1 cellular context compared by ENCODE assay signal in the genomic region with DNA sequence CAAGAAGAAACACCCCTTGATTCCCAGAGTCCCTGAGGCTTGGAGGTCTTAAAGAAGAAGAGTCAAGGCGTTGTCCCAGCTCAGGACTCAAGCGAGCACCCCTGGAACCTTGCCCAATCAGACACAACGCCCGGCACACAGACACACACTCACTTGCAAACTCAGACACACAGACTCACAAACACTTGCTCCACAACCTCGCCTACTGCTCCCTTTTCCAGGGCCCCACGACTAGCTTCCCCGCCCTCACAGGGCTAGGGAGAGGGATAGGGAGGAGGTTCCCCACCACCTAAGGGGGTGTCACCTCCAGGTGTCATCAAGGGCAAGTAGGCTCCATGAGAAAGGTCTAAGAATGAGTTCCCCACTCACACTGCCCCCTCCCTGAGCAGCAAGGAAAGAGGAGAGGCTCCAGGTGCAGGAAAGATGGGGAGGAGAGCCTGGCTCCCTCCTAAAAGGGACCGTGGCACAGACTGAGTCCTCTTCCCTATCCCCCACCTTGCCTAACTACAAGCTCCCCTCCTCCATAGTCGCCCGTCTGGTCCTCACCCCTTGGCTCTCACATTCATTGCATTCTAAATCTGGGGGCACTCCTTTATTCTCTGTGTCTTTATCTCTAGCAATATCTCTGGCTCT.
TF ChIP-seq lines count a peak whose summit lies in the region.

No MANE protein-coding gene starts in this region.

TF ChIP-seq in GM23338, 12 proteins besides CTCF, POLR2A, EP300 and RAD21 (continued from another document):
- TF ChIP-seq, protein P1, sequence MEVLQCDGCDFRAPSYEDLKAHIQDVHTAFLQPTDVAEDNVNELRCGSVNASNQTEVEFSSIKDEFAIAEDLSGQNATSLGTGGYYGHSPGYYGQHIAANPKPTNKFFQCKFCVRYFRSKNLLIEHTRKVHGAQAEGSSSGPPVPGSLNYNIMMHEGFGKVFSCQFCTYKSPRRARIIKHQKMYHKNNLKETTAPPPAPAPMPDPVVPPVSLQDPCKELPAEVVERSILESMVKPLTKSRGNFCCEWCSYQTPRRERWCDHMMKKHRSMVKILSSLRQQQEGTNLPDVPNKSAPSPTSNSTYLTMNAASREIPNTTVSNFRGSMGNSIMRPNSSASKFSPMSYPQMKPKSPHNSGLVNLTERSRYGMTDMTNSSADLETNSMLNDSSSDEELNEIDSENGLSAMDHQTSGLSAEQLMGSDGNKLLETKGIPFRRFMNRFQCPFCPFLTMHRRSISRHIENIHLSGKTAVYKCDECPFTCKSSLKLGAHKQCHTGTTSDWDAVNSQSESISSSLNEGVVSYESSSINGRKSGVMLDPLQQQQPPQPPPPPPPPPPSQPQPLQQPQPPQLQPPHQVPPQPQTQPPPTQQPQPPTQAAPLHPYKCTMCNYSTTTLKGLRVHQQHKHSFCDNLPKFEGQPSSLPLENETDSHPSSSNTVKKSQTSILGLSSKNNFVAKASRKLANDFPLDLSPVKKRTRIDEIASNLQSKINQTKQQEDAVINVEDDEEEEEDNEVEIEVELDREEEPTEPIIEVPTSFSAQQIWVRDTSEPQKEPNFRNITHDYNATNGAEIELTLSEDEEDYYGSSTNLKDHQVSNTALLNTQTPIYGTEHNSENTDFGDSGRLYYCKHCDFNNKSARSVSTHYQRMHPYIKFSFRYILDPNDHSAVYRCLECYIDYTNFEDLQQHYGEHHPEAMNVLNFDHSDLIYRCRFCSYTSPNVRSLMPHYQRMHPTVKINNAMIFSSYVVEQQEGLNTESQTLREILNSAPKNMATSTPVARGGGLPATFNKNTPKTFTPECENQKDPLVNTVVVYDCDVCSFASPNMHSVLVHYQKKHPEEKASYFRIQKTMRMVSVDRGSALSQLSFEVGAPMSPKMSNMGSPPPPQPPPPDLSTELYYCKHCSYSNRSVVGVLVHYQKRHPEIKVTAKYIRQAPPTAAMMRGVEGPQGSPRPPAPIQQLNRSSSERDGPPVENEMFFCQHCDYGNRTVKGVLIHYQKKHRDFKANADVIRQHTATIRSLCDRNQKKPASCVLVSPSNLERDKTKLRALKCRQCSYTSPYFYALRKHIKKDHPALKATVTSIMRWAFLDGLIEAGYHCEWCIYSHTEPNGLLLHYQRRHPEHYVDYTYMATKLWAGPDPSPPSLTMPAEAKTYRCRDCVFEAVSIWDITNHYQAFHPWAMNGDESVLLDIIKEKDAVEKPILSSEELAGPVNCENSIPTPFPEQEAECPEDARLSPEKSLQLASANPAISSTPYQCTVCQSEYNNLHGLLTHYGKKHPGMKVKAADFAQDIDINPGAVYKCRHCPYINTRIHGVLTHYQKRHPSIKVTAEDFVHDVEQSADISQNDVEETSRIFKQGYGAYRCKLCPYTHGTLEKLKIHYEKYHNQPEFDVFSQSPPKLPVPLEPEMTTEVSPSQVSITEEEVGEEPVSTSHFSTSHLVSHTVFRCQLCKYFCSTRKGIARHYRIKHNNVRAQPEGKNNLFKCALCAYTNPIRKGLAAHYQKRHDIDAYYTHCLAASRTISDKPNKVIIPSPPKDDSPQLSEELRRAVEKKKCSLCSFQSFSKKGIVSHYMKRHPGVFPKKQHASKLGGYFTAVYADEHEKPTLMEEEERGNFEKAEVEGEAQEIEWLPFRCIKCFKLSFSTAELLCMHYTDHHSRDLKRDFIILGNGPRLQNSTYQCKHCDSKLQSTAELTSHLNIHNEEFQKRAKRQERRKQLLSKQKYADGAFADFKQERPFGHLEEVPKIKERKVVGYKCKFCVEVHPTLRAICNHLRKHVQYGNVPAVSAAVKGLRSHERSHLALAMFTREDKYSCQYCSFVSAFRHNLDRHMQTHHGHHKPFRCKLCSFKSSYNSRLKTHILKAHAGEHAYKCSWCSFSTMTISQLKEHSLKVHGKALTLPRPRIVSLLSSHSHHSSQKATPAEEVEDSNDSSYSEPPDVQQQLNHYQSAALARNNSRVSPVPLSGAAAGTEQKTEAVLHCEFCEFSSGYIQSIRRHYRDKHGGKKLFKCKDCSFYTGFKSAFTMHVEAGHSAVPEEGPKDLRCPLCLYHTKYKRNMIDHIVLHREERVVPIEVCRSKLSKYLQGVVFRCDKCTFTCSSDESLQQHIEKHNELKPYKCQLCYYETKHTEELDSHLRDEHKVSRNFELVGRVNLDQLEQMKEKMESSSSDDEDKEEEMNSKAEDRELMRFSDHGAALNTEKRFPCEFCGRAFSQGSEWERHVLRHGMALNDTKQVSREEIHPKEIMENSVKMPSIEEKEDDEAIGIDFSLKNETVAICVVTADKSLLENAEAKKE (CRISPR knock-in tag; IDR thresholded peaks at IDR 0.05) = no peak
- TF ChIP-seq ZNF331 (CRISPR knock-in tag; IDR thresholded peaks at IDR 0.05; ENCODE audit: low read depth) (no peak), JUNB (IDR thresholded peaks at IDR 0.05; ENCODE audit: unreplicated experiment) (no peak), ZNF114 (CRISPR knock-in tag; IDR thresholded peaks at IDR 0.05) (no peak), NANOG (IDR thresholded peaks at IDR 0.05; ENCODE audit: borderline replicate concordance) (no peak), POLR2AphosphoS5 (IDR thresholded peaks at IDR 0.05; ENCODE audit: low read depth) (no peak), EZH2phosphoT487 (IDR thresholded peaks at IDR 0.05; ENCODE audit: unreplicated experiment) (no peak), EZH2 (IDR thresholded peaks at IDR 0.05; ENCODE audit: low read depth, unreplicated experiment) (no peak)
- TF ChIP-seq, protein P2, sequence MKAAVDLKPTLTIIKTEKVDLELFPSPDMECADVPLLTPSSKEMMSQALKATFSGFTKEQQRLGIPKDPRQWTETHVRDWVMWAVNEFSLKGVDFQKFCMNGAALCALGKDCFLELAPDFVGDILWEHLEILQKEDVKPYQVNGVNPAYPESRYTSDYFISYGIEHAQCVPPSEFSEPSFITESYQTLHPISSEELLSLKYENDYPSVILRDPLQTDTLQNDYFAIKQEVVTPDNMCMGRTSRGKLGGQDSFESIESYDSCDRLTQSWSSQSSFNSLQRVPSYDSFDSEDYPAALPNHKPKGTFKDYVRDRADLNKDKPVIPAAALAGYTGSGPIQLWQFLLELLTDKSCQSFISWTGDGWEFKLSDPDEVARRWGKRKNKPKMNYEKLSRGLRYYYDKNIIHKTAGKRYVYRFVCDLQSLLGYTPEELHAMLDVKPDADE (IDR thresholded peaks at IDR 0.05) = no peak
